14 cellular contexts compared by ENCODE assay signal in the genomic region with DNA sequence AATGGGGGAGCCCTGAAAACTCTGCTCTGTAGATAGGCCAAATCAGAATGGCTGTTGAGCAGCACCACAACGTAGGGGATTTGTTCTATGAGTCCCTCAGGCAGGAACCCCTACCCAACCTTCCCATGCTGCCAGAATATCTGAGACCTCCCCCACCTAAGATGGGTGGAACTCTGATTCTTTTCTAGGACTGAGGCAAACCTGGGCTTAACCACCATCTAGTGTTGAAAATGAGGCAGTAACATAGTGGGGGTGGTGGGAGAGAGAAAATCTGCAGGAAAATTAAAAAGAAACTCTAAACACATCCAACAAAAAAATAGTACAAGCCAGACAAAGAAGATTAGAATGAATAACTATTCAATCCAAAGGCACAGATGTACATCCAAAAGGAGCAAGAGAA.
"Had no signal": no experiment of that assay in that cellular context is flagged by ENCODE, and none has a peak within 500 bp of the region (broad histone marks: within the 10 kb centered on the region; RNA-seq: fewer than 3 reads in every experiment).

No MANE protein-coding gene starts in this region.

- H3K9me3 ChIP-seq: colonic mucosa had no signal

- H3K4me1 ChIP-seq: colonic mucosa, gastroesophageal sphincter, heart right ventricle had no signal

- ATAC-seq: activated CD4-positive, CD25-positive, alpha-beta regulatory T cell treated with anti-CD3 and anti-CD28 coated beads, Interleukin-2, amount 50 U/mL, for 24 hours; gastroesophageal sphincter; heart right ventricle; stimulated activated effector memory CD8-positive, alpha-beta T cell treated with anti-CD3 and anti-CD28 coated beads, Interleukin-12 subunit alpha, Interleukin-12 subunit beta, amount 100 ng/mL, for 72 hours had no signal

- H3K27me3 ChIP-seq: colonic mucosa, gastroesophageal sphincter had no signal

- H3K27ac Mint-ChIP-seq: activated T-helper 1 cell treated with anti-CD3 and anti-CD28 coated beads, Interleukin-12 subunit alpha, Interleukin-12 subunit beta, Interleukin-2, Interleukin-4 antibody, amounts not matched to agents 30 ng/mL and 10 ng/mL and 1 ng/mL, durations not matched to agents 14 hours and 24 hours and 36 hours; naive B cell; stimulated activated effector memory CD8-positive, alpha-beta T cell treated with anti-CD3 and anti-CD28 coated beads, Interleukin-12 subunit alpha, Interleukin-12 subunit beta, amount 100 ng/mL, for 72 hours; T-helper 2 cell treated with Interferon-gamma antibody and Interleukin-4, amounts not matched to agents 5 μg/mL and 100 μg/mL, for 36 hours had no signal

- H3K4me1 Mint-ChIP-seq: naive B cell; stimulated activated effector memory CD8-positive, alpha-beta T cell treated with anti-CD3 and anti-CD28 coated beads, Interleukin-12 subunit alpha, Interleukin-12 subunit beta, amount 100 ng/mL, for 72 hours had no signal

- H3K27me3 Mint-ChIP-seq: naive B cell had no signal

- H3K4me3 ChIP-seq: colonic mucosa, gastroesophageal sphincter, heart right ventricle, lung had no signal

- H3K36me3 Mint-ChIP-seq: naive B cell; stimulated activated effector memory CD8-positive, alpha-beta T cell treated with anti-CD3 and anti-CD28 coated beads, Interleukin-12 subunit alpha, Interleukin-12 subunit beta, amount 100 ng/mL, for 72 hours had no signal

- H3K4me3 Mint-ChIP-seq: activated T-helper 1 cell treated with anti-CD3 and anti-CD28 coated beads, Interleukin-12 subunit alpha, Interleukin-12 subunit beta, Interleukin-2, Interleukin-4 antibody, amounts not matched to agents 30 ng/mL and 10 ng/mL and 1 ng/mL, durations not matched to agents 14 hours and 24 hours and 36 hours; naive B cell; stimulated activated effector memory CD8-positive, alpha-beta T cell treated with anti-CD3 and anti-CD28 coated beads, Interleukin-12 subunit alpha, Interleukin-12 subunit beta, amount 100 ng/mL, for 72 hours; T-helper 2 cell treated with Interferon-gamma antibody and Interleukin-4, amounts not matched to agents 5 μg/mL and 100 μg/mL, for 36 hours had no signal

- H3K36me3 ChIP-seq: colonic mucosa, gastroesophageal sphincter, heart right ventricle had no signal

- DNase-seq: activated CD4-positive, alpha-beta T cell treated with anti-CD3 and anti-CD28 coated beads, Interleukin-2, amount 50 U/mL, for 1 hour; activated CD8-positive, alpha-beta memory T cell treated with anti-CD3 and anti-CD28 coated beads for 24 hours; activated naive CD4-positive, alpha-beta T cell; aorta; colonic mucosa; effector CD4-positive, alpha-beta T cell; heart right ventricle; naive B cell had no signal

- H3K27ac ChIP-seq: colonic mucosa, gastroesophageal sphincter, heart right ventricle had no signal
